ENCODE assay signal across 8 cellular contexts in the genomic region with DNA sequence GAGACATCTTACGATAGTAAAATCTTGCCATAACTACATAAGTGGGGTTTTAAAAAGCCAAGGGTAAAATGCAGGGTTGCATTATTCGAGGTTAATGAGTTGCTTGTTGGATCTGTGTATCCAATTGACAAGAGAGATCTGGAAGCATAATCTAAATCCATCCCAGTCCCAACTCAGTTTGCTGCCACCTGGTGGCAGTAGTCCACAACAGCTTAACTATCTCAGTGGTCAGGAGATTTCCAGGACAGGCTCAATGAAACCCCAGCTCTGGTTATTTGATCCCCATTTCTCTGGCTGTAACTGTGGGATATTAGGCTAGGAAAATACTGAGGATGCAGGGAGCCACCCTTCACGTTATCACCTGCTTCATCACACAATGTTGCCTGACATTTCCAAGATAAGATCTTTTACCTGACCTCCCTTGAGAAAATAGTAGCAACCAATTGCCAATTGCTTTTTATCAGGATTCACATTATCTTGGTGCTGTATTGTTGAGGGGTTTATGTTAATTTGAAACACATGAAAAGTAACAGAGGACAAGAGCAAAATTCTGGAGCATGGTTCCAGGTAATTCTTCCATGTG.
DNase-seq lines count a peak whose midpoint lies in the region; ATAC-seq and TF ChIP-seq lines count a peak whose summit lies in the region.

No MANE protein-coding gene starts in this region.

- peak; percentile 75 for DNase-seq in BE2C
- DNase-seq in Kasumi-1 (lab: John Stamatoyannopoulos, UW) = peak; percentile 52 to 72
- DNase-seq in amniotic epithelial cell (ENCODE audit: low read depth) = peak; percentile 63
- DNase-seq in left ventricle myocardium superior = peak; percentile 64
- peak; percentile 65 for DNase-seq in renal cortical epithelial cell (ENCODE audit: low read depth)

- H3K4me1 ChIP-seq in BE2C = no peaks in the 10 kb centered on the region

- peak; percentile 92 for TF ChIP-seq CTCF in BE2C (IDR thresholded peaks at IDR 0.05; ENCODE audit: low read depth, low read length)

- no peak overlapping the region for H3K4me3 ChIP-seq in BE2C (ENCODE audit: low read depth, low read length)

- no peaks in the 10 kb centered on the region for H3K9me3 ChIP-seq in BE2C

- H3K36me3 ChIP-seq in BE2C = no peaks in the 10 kb centered on the region

- no peaks in the 10 kb centered on the region for H3K27me3 ChIP-seq in BE2C

- peak; percentile 39 for ATAC-seq in GM18909 (IDR thresholded peaks at IDR 0.05; ENCODE audit: poor library complexity, unreplicated experiment)
- peak; percentile 97 for ATAC-seq in SK-N-SH treated with all-trans-retinoic acid at 6 μM for 48 hours
- peak; percentile 69 for ATAC-seq in left ventricle myocardium superior
- no peak for ATAC-seq in GM18861 (IDR thresholded peaks at IDR 0.05; ENCODE audit: unreplicated experiment)

- intact Hi-C loops in left ventricle myocardium superior (cut with micrococcal nuclease) = loop anchor here (1.0 to 10.0 kb wide), 2 partner anchors 59 to 1098 kb away; no protein-coding TSS in a partner anchor

TF ChIP-seq in SK-N-SH treated with all-trans-retinoic acid at 6 μM for 48 hours, 23 proteins besides CTCF, POLR2A, EP300 and RAD21:
- TF ChIP-seq ZNF70 (CRISPR knock-in tag; IDR thresholded peaks at IDR 0.05) = no peak
- TF ChIP-seq ZNF565 (CRISPR knock-in tag; conservative IDR thresholded peaks at IDR 0.05; ENCODE audit: low read depth) = no peak
- no peak for TF ChIP-seq POU6F1 (CRISPR knock-in tag; IDR thresholded peaks at IDR 0.05; ENCODE audit: borderline replicate concordance, low read depth)
- TF ChIP-seq ARNTL (CRISPR knock-in tag; IDR thresholded peaks at IDR 0.05; ENCODE audit: borderline replicate concordance, low read depth) = no peak
- TF ChIP-seq ISL1 (CRISPR knock-in tag; IDR thresholded peaks at IDR 0.05) = no peak
- no peak for TF ChIP-seq ESRRG (CRISPR knock-in tag; IDR thresholded peaks at IDR 0.05)
- no peak for TF ChIP-seq TSHZ2 (CRISPR knock-in tag; IDR thresholded peaks at IDR 0.05)
- TF ChIP-seq GLIS3 (CRISPR knock-in tag; IDR thresholded peaks at IDR 0.05) = no peak
- TF ChIP-seq PPARA (CRISPR knock-in tag; IDR thresholded peaks at IDR 0.05; ENCODE audit: borderline replicate concordance) = no peak
- no peak for TF ChIP-seq ZC3H10 (CRISPR knock-in tag; IDR thresholded peaks at IDR 0.05)
- TF ChIP-seq CREB5 (CRISPR knock-in tag; IDR thresholded peaks at IDR 0.05; ENCODE audit: low read depth) = no peak
- no peak for TF ChIP-seq BACH2 (CRISPR knock-in tag; IDR thresholded peaks at IDR 0.05; ENCODE audit: borderline replicate concordance)
- no peak for TF ChIP-seq RARB (CRISPR knock-in tag; IDR thresholded peaks at IDR 0.05)
- no peak for TF ChIP-seq PATZ1 (CRISPR knock-in tag; IDR thresholded peaks at IDR 0.05; ENCODE audit: borderline replicate concordance)
- no peak for TF ChIP-seq OSR1 (CRISPR knock-in tag; IDR thresholded peaks at IDR 0.05)
